In genomic region chr9:134722120-134722701, GRCh38 we compare ENCODE assay signal across 28 cellular contexts.
DNase-seq lines count a peak whose midpoint lies in the region; ATAC-seq, FAIRE-seq and TF ChIP-seq lines count a peak whose summit lies in the region.
"Had no signal": no experiment of that assay in that cellular context is flagged by ENCODE, and none has a peak within 500 bp of the region (broad histone marks: within the 10 kb centered on the region; RNA-seq: fewer than 3 reads in every experiment).

No MANE protein-coding gene starts in this region.

- peak in 2 of 3 donors; percentile 42 to 50 for DNase-seq in right cardiac atrium
- no peak for DNase-seq in right atrium auricular region (ENCODE audit: low spot score)
- DNase-seq in astrocyte (ENCODE audit: low read depth), result no peak
- no peak for DNase-seq in osteocyte (ENCODE audit: extremely low spot score, unreplicated experiment)
- no peak for DNase-seq in vagina (ENCODE audit: extremely low spot score in 2 of 2)
- no peak for DNase-seq in GDM1 (lab: John Stamatoyannopoulos, UW)
- DNase-seq in substantia nigra (lab: John Stamatoyannopoulos, UW), result no peak
- no peak for DNase-seq in T-helper 9 cell
- DNase-seq: CD4-positive, alpha-beta T cell; COR-L47; DMS 273 treated with DMSO at 0.1 percent for 48 hours; GOT3; HCEC 1CT; IMR-90; NCI-H1092 treated with DMSO at 0.1 percent for 48 hours; NCI-H146; NCI-H2029; NCI-H2227 treated with DMSO at 0.1 percent for 48 hours; NCI-H510A treated with DMSO at 0.1 percent for 48 hours; NCI-H82; Peyer's patch; SHP77 treated with DMSO at 0.1 percent for 48 hours had no signal

- H4K20me1 ChIP-seq in astrocyte (ENCODE audit: insufficient read depth, low read length), result peaks cover 100% of the 10 kb centered on the region

- ATAC-seq in right cardiac atrium, result no peak

- H3K4me2 ChIP-seq in astrocyte (ENCODE audit: low read length), result no peak overlapping the region
- H3K4me2 ChIP-seq: KMS-11 had no signal

- H3K9me3 ChIP-seq in right cardiac atrium (ENCODE audit: control insufficient read depth, low read length) (no peaks in the 10 kb centered on the region), right atrium auricular region (no peaks in the 10 kb centered on the region), astrocyte (ENCODE audit: insufficient read depth, low read depth, low read length) (no peaks in the 10 kb centered on the region), vagina (no peaks in the 10 kb centered on the region)
- H3K9me3 ChIP-seq: Peyer's patch had no signal

- peaks cover 100% of the 10 kb centered on the region for H3K79me2 ChIP-seq in astrocyte (ENCODE audit: insufficient read depth, low read length)

- TF ChIP-seq CTCF in right atrium auricular region (IDR thresholded peaks at IDR 0.05) (no peak), astrocyte (IDR thresholded peaks at IDR 0.05; ENCODE audit: insufficient read depth, low read depth, low read length) (no peak), osteocyte (IDR thresholded peaks at IDR 0.05) (no peak), vagina (IDR thresholded peaks at IDR 0.05) (no peak)

- no peaks in the 10 kb centered on the region for H3K4me1 ChIP-seq in right cardiac atrium (ENCODE audit: control insufficient read depth, insufficient read depth, low read length)
- peaks cover 0 to 10% of the 10 kb centered on the region in 2 donors for H3K4me1 ChIP-seq in right atrium auricular region
- H3K4me1 ChIP-seq in astrocyte (ENCODE audit: insufficient read depth, low read length), result peaks cover 17% of the 10 kb centered on the region
- H3K4me1 ChIP-seq in vagina, result peaks cover 58% of the 10 kb centered on the region

- no peaks in the 10 kb centered on the region for H3K27me3 ChIP-seq in right cardiac atrium (ENCODE audit: control insufficient read depth, insufficient read depth)
- no peaks in the 10 kb centered on the region for H3K27me3 ChIP-seq in right atrium auricular region
- H3K27me3 ChIP-seq in astrocyte (ENCODE audit: insufficient read depth, low read length), result no peaks in the 10 kb centered on the region
- H3K27me3 ChIP-seq in vagina, result no peaks in the 10 kb centered on the region
- H3K27me3 ChIP-seq: Peyer's patch had no signal

- WGBS in right cardiac atrium, result 87% methylated on average over 15 of the region's 15 CpGs

- H3K4me1 Mint-ChIP-seq in astrocyte (ENCODE audit: low read depth, unreplicated experiment), result peaks cover 21% of the 10 kb centered on the region
- peaks cover 8% of the 10 kb centered on the region for H3K4me1 Mint-ChIP-seq in osteocyte (ENCODE audit: unreplicated experiment)

- peaks cover 3% of the 10 kb centered on the region for H3K9me3 Mint-ChIP-seq in astrocyte (ENCODE audit: unreplicated experiment)
- no peaks in the 10 kb centered on the region for H3K9me3 Mint-ChIP-seq in osteocyte (ENCODE audit: unreplicated experiment)
- H3K9me3 Mint-ChIP-seq: CD4-positive, alpha-beta T cell had no signal

- no peak overlapping the region for H2AFZ ChIP-seq in astrocyte (ENCODE audit: low read depth, low read length)

- no peak for TF ChIP-seq POLR2A in vagina (IDR thresholded peaks at IDR 0.05)

- no peaks in the 10 kb centered on the region for H3K27me3 Mint-ChIP-seq in astrocyte (ENCODE audit: low read depth, unreplicated experiment)
- no peaks in the 10 kb centered on the region for H3K27me3 Mint-ChIP-seq in osteocyte (ENCODE audit: unreplicated experiment)

- H3K4me3 ChIP-seq in right cardiac atrium (ENCODE audit: low read length) (no peak overlapping the region), right atrium auricular region (no peak overlapping the region), astrocyte (ENCODE audit: insufficient read depth, low read depth, low read length) (no peak overlapping the region), vagina (no peak overlapping the region)
- H3K4me3 ChIP-seq: Peyer's patch, SK-N-MC had no signal

- no peaks in the 10 kb centered on the region for H3K36me3 ChIP-seq in right atrium auricular region
- H3K36me3 ChIP-seq in astrocyte (ENCODE audit: insufficient read depth, low read length), result peaks cover 27% of the 10 kb centered on the region
- H3K36me3 ChIP-seq in vagina, result no peaks in the 10 kb centered on the region
- H3K36me3 ChIP-seq: Peyer's patch had no signal

- H3K36me3 Mint-ChIP-seq in astrocyte (ENCODE audit: low read depth, unreplicated experiment) (peaks cover 30% of the 10 kb centered on the region), osteocyte (ENCODE audit: unreplicated experiment) (peaks cover 28% of the 10 kb centered on the region)

- no peak overlapping the region for H3K4me3 Mint-ChIP-seq in astrocyte (ENCODE audit: unreplicated experiment)
- H3K4me3 Mint-ChIP-seq in osteocyte (ENCODE audit: unreplicated experiment), result no peak overlapping the region
- H3K4me3 Mint-ChIP-seq: B cell; CD4-positive, alpha-beta T cell had no signal

- intact Hi-C loops in right cardiac atrium (cut with DNase I) (no loop called here), vagina (cut with DNase I) (no loop called here)

- no peak overlapping the region for H3K9ac ChIP-seq in astrocyte (ENCODE audit: low read length)
- H3K9ac ChIP-seq: KMS-11 had no signal

- FAIRE-seq in astrocyte (lab: Jason Lieb, UNC), result no peak
- FAIRE-seq: A204.1, G401.6, GM18507 had no signal

- H3K27ac ChIP-seq in right cardiac atrium (ENCODE audit: low read length) (no peak overlapping the region), right atrium auricular region (no peak overlapping the region), astrocyte (ENCODE audit: low read depth, low read length) (no peak overlapping the region), vagina (peak overlapping the region; percentile 63), substantia nigra (ENCODE audit: low read depth, low read length, poor library complexity, severe bottlenecking) (no peak overlapping the region)
- H3K27ac ChIP-seq: KMS-11, Peyer's patch, SK-N-MC had no signal

- H3K27ac Mint-ChIP-seq in astrocyte (ENCODE audit: unreplicated experiment) (peak overlapping the region; percentile 59), osteocyte (ENCODE audit: unreplicated experiment) (peak overlapping the region; percentile 36)
- H3K27ac Mint-ChIP-seq: B cell; CD4-positive, alpha-beta T cell had no signal

Comparison
In these comparisons a context has a peak if more than half of its experiments do, and no peak if none do; other contexts are left out.
1. DNase-seq: peak in right cardiac atrium (2 of 3); none in right atrium auricular region (single experiment), astrocyte (single experiment), osteocyte (single experiment), vagina (0 of 2), GDM1 (single experiment), substantia nigra (0 of 49) and T-helper 9 cell (single experiment).